Comparison of ENCODE assay signal across 8 cellular contexts in genomic region chr19:42220751-42221097, GRCh38. TPM values are rescaled to one million over a fixed set of nuclear protein-coding genes. Genes with fewer than 3 reads are reported as not detected.
A peak's percentile ranks its signal among the peaks of the same experiment; 100 is the strongest.
DNase-seq lines count a peak whose midpoint lies in the region; ATAC-seq, FAIRE-seq and TF ChIP-seq lines count a peak whose summit lies in the region.

No MANE protein-coding gene starts in this region.

- peak overlapping the region; percentile 88 to 98 (median 95) for H3K27ac Mint-ChIP-seq in naive thymus-derived CD4-positive, alpha-beta T cell

- no peak overlapping the region for H3K27ac ChIP-seq in duodenal mucosa (ENCODE audit: low read depth, low read length)
- H3K27ac ChIP-seq in naive thymus-derived CD4-positive, alpha-beta T cell (ENCODE audit: low read depth, low read length) = peak overlapping the region; percentile 88

- H3K36me3 Mint-ChIP-seq in naive thymus-derived CD4-positive, alpha-beta T cell = peaks cover 0 to 27% (median 14%) of the 10 kb centered on the region in 5 donors

- no peak for TF ChIP-seq CTCF in AG04449 (IDR thresholded peaks at IDR 0.05; ENCODE audit: insufficient read depth, low read length, missing control alignments)
- TF ChIP-seq CTCF in LNCaP clone FGC (IDR thresholded peaks at IDR 0.05; ENCODE audit: control insufficient read depth, extremely low read depth, insufficient read depth) = no peak

- H3K4me3 Mint-ChIP-seq in naive thymus-derived CD4-positive, alpha-beta T cell = peak overlapping the region; percentile 95 to 99 (median 98)

- H3K4me1 ChIP-seq in duodenal mucosa (ENCODE audit: control insufficient read depth in 1 of 2, insufficient read depth in 2 of 2, low read length in 2 of 2) = peaks cover 27 to 31% of the 10 kb centered on the region in 2 donors
- H3K4me1 ChIP-seq in naive thymus-derived CD4-positive, alpha-beta T cell (ENCODE audit: control insufficient read depth in 2 of 2, insufficient read depth in 2 of 2, low read length in 2 of 2) = peaks cover 31 to 37% of the 10 kb centered on the region in 2 donors

- H3K36me3 ChIP-seq in duodenal mucosa (ENCODE audit: control insufficient read depth in 1 of 2, insufficient read depth in 2 of 2, low read length in 2 of 2) = peaks cover 17 to 18% of the 10 kb centered on the region in 2 donors
- peaks cover 0 to 30% (median 0%) of the 10 kb centered on the region in 3 experiments for H3K36me3 ChIP-seq in naive thymus-derived CD4-positive, alpha-beta T cell (ENCODE audit: control insufficient read depth in 2 of 3, insufficient read depth in 3 of 3, low read length in 3 of 3)

- CTCF ChIA-PET in AG04449 (lab: Yijun Ruan, JAX) = interaction anchor here (0.8 to 8.8 kb wide), 11 partner anchors 13 to 139 kb away, joined by 3 to 78 read pairs (median 5); partner anchors contain the start of gene POU2F2
- CTCF ChIA-PET in naive thymus-derived CD4-positive, alpha-beta T cell (lab: Charles Lee) = interaction anchor here (0.6 to 3.5 kb wide), 4 partner anchors 13 to 76 kb away, joined by 3 to 24 read pairs (median 4); partner anchors contain the start of gene GSK3A

- DNase-seq in AG04449 (ENCODE audit: low read depth, low spot score) (no peak), LNCaP clone FGC (ENCODE audit: low read depth) (no peak), SHP77 (lab: John Stamatoyannopoulos, UW) (no peak), urothelium cell line (ENCODE audit: low spot score) (no peak), T-helper 9 cell (no peak)
- no peak for DNase-seq in naive thymus-derived CD4-positive, alpha-beta T cell
- no peak for DNase-seq in activated CD4-positive, alpha-beta T cell treated with anti-CD3 and anti-CD28 coated beads for 48 hours

- H3K9me3 Mint-ChIP-seq in naive thymus-derived CD4-positive, alpha-beta T cell = peaks cover 0 to 5% (median 0%) of the 10 kb centered on the region in 11 donors

- intact Hi-C loops in naive thymus-derived CD4-positive, alpha-beta T cell (cut with micrococcal nuclease) = loop anchor here (1.0 kb wide), 7 partner anchors 21 to 145 kb away; partner anchors contain the start of genes GSK3A (in 2 of the 2) and MEGF8 (in 1 of the 2)

- no peak for ATAC-seq in naive thymus-derived CD4-positive, alpha-beta T cell

- H3K9ac ChIP-seq in duodenal mucosa (ENCODE audit: low read depth in 1 of 2, low read length in 2 of 2) = peak overlapping the region; percentile 75 to 92

- H3K4me1 Mint-ChIP-seq in naive thymus-derived CD4-positive, alpha-beta T cell = peaks cover 40 to 56% (median 48%) of the 10 kb centered on the region in 7 donors

- no peaks in the 10 kb centered on the region for H3K9me3 ChIP-seq in duodenal mucosa (ENCODE audit: control insufficient read depth in 1 of 2, low read length in 2 of 2)
- no peaks in the 10 kb centered on the region for H3K9me3 ChIP-seq in naive thymus-derived CD4-positive, alpha-beta T cell (ENCODE audit: control insufficient read depth in 2 of 3, low read length in 3 of 3)

- no peaks in the 10 kb centered on the region for H3K27me3 ChIP-seq in duodenal mucosa (ENCODE audit: control insufficient read depth in 1 of 2, insufficient read depth in 2 of 2, low read length in 2 of 2)
- H3K27me3 ChIP-seq in naive thymus-derived CD4-positive, alpha-beta T cell (ENCODE audit: control insufficient read depth in 2 of 2, insufficient read depth in 2 of 2, low read length in 2 of 2) = no peaks in the 10 kb centered on the region

- no peak for FAIRE-seq in urothelium cell line (lab: Jason Lieb, UNC)

- H3K27me3 Mint-ChIP-seq in naive thymus-derived CD4-positive, alpha-beta T cell = peaks cover 0 to 3% (median 0%) of the 10 kb centered on the region in 5 donors

- H3K4me3 ChIP-seq in AG04449 (ENCODE audit: low read depth, low read length) (peak overlapping the region; percentile 84), LNCaP clone FGC (ENCODE audit: low read depth, low read length) (peak overlapping the region; percentile 85), duodenal mucosa (ENCODE audit: low read depth in 1 of 2, low read length in 2 of 2) (peak overlapping the region; percentile 69 to 96)
- peak overlapping the region; percentile 72 for H3K4me3 ChIP-seq in naive thymus-derived CD4-positive, alpha-beta T cell (ENCODE audit: low read length)

- POLR2A ChIA-PET in AG04449 (lab: Yijun Ruan, JAX) = interaction anchor here (1.7 kb wide), 1 partner anchor 9 kb away, joined by 8 read pairs; no protein-coding TSS in a partner anchor
- POLR2A ChIA-PET in naive thymus-derived CD4-positive, alpha-beta T cell (lab: Charles Lee) = interaction anchor here (0.6 to 7.9 kb wide), 6 partner anchors 12 to 1650 kb away, joined by 3 to 84 read pairs (median 4); partner anchors contain the start of gene GSK3A

RNA-seq across cellular contexts. Expression of gene ZNF526, which starts 0.6 kb away (rescaled TPM):
- total RNA-seq in naive thymus-derived CD4-positive, alpha-beta T cell = 10 to 100 TPM in 4 of 5 experiments, 1 to 10 TPM in 1; 8.6 to 25.2 (median 22.7) TPM
- polyA plus RNA-seq in naive thymus-derived CD4-positive, alpha-beta T cell = 10 to 100 TPM in 1 of 2 donors, 1 to 10 TPM in 1; 4.0 to 11.8 TPM

RNA-seq across cellular contexts. Expression of gene DEDD2, which starts 3.2 kb away (rescaled TPM):
- total RNA-seq in naive thymus-derived CD4-positive, alpha-beta T cell = 100 to 1,000 TPM in 1 of 5 experiments, 10 to 100 TPM in 4; 47.9 to 104 (median 65.8) TPM
- polyA plus RNA-seq in naive thymus-derived CD4-positive, alpha-beta T cell = 100 to 1,000 TPM; 132 to 208 TPM

RNA-seq across cellular contexts. Expression of gene GSK3A, which starts 21.7 kb away (rescaled TPM):
- 10 to 100 TPM; 19.6 to 52.0 (median 33.0) TPM for total RNA-seq in naive thymus-derived CD4-positive, alpha-beta T cell
- 10 to 100 TPM; 11.4 to 19.6 TPM for polyA plus RNA-seq in naive thymus-derived CD4-positive, alpha-beta T cell

RNA-seq across cellular contexts. Expression of gene ERF, which starts 34.2 kb away (rescaled TPM):
- total RNA-seq in naive thymus-derived CD4-positive, alpha-beta T cell = 100 to 1,000 TPM in 1 of 5 experiments, 10 to 100 TPM in 4; 42.5 to 105 (median 51.8) TPM
- 10 to 100 TPM in 1 of 2 donors, 1 to 10 TPM in 1; 2.8 to 10.8 TPM for polyA plus RNA-seq in naive thymus-derived CD4-positive, alpha-beta T cell

RNA-seq across cellular contexts. Expression of gene CIC, which starts 48.3 kb away (rescaled TPM):
- 100 to 1,000 TPM in 3 of 5 experiments, 10 to 100 TPM in 2; 90.4 to 134 (median 102) TPM for total RNA-seq in naive thymus-derived CD4-positive, alpha-beta T cell
- polyA plus RNA-seq in naive thymus-derived CD4-positive, alpha-beta T cell = 1 to 10 TPM; 1.5 to 2.6 TPM
